ENCODE assay signal across 14 cellular contexts in genomic region chr17:31674717-31675349, GRCh38.
DNase-seq lines count a peak whose midpoint lies in the region; ATAC-seq and TF ChIP-seq lines count a peak whose summit lies in the region.
"Had no signal": no experiment of that assay in that cellular context is flagged by ENCODE, and none has a peak within 500 bp of the region (broad histone marks: within the 10 kb centered on the region; RNA-seq: fewer than 3 reads in every experiment).

No MANE protein-coding gene starts in this region.

- H3K27ac ChIP-seq in foreskin keratinocyte (peak overlapping the region; percentile 76), right cardiac atrium (ENCODE audit: low read length) (no peak overlapping the region)
- H3K27ac ChIP-seq: dorsolateral prefrontal cortex, SK-N-MC had no signal

- peaks cover 21% of the 10 kb centered on the region for H3K4me1 Mint-ChIP-seq in stimulated activated naive CD8-positive, alpha-beta T cell treated with anti-CD3 and anti-CD28 coated beads, Interleukin-15, Interleukin-2, amounts not matched to agents 100 ng/mL and 50 ng/mL, for 24 hours (ENCODE audit: low read depth)
- H3K4me1 Mint-ChIP-seq: B cell had no signal

- H3K9me3 Mint-ChIP-seq in stimulated activated naive CD8-positive, alpha-beta T cell treated with anti-CD3 and anti-CD28 coated beads, Interleukin-15, Interleukin-2, amounts not matched to agents 100 ng/mL and 50 ng/mL, for 24 hours = no peaks in the 10 kb centered on the region

- peak overlapping the region; percentile 19 for H3K27ac Mint-ChIP-seq in stimulated activated naive CD8-positive, alpha-beta T cell treated with anti-CD3 and anti-CD28 coated beads, Interleukin-15, Interleukin-2, amounts not matched to agents 100 ng/mL and 50 ng/mL, for 24 hours
- H3K27ac Mint-ChIP-seq: B cell had no signal

- no peaks in the 10 kb centered on the region for H3K9me3 ChIP-seq in right cardiac atrium (ENCODE audit: control insufficient read depth, low read length)

- TF ChIP-seq CTCF in foreskin keratinocyte (conservative IDR thresholded peaks at IDR 0.05) = no peak

- H3K27me3 Mint-ChIP-seq in stimulated activated naive CD8-positive, alpha-beta T cell treated with anti-CD3 and anti-CD28 coated beads, Interleukin-15, Interleukin-2, amounts not matched to agents 100 ng/mL and 50 ng/mL, for 24 hours = peaks cover 51% of the 10 kb centered on the region

- DNase-seq in stimulated activated naive CD8-positive, alpha-beta T cell treated with anti-CD3 and anti-CD28 coated beads, Interleukin-15, Interleukin-2, amounts not matched to agents 100 U/mL and 50 U/mL, for 24 hours = no peak
- DNase-seq in activated CD8-positive, alpha-beta memory T cell treated with anti-CD3 and anti-CD28 coated beads, Interleukin-2, amount 50 U/mL, for 48 hours = peak; percentile 39
- DNase-seq in foreskin keratinocyte = peak; percentile 91 to 96
- DNase-seq in midbrain (lab: John Stamatoyannopoulos, UW) = no peak
- no peak for DNase-seq in AML-193 (lab: John Stamatoyannopoulos, UW)
- DNase-seq in right cardiac atrium = no peak
- no peak for DNase-seq in amygdala (lab: John Stamatoyannopoulos, UW)
- DNase-seq: activated CD4-positive, alpha-beta T cell treated with anti-CD3 and anti-CD28 coated beads for 4 hours; activated naive CD4-positive, alpha-beta T cell treated with anti-CD3 and anti-CD28 coated beads, Interleukin-2, amount 50 U/mL, for 16 hours; dorsolateral prefrontal cortex; NCI-H526 had no signal

- H3K4me3 ChIP-seq in right cardiac atrium (ENCODE audit: low read length) = no peak overlapping the region
- H3K4me3 ChIP-seq: dorsolateral prefrontal cortex, SK-N-MC had no signal

- 77% methylated on average over 5 of the region's 5 CpGs for WGBS in right cardiac atrium

- H3K4me3 Mint-ChIP-seq in stimulated activated naive CD8-positive, alpha-beta T cell treated with anti-CD3 and anti-CD28 coated beads, Interleukin-15, Interleukin-2, amounts not matched to agents 100 ng/mL and 50 ng/mL, for 24 hours = no peak overlapping the region
- H3K4me3 Mint-ChIP-seq: B cell had no signal

- H3K27me3 ChIP-seq in foreskin keratinocyte (no peaks in the 10 kb centered on the region), right cardiac atrium (ENCODE audit: control insufficient read depth, insufficient read depth) (no peaks in the 10 kb centered on the region)

- ATAC-seq in stimulated activated naive CD8-positive, alpha-beta T cell treated with anti-CD3 and anti-CD28 coated beads, Interleukin-15, Interleukin-2, amounts not matched to agents 100 U/mL and 50 U/mL, for 24 hours = no peak
- ATAC-seq in foreskin keratinocyte (peak; percentile 87), right cardiac atrium (no peak)

- intact Hi-C loops in right cardiac atrium (cut with DNase I) = no loop called here

- H3K4me1 ChIP-seq in foreskin keratinocyte (peaks cover 13% of the 10 kb centered on the region), right cardiac atrium (ENCODE audit: control insufficient read depth, insufficient read depth, low read length) (no peaks in the 10 kb centered on the region)

- H3K36me3 Mint-ChIP-seq in stimulated activated naive CD8-positive, alpha-beta T cell treated with anti-CD3 and anti-CD28 coated beads, Interleukin-15, Interleukin-2, amounts not matched to agents 100 ng/mL and 50 ng/mL, for 24 hours (ENCODE audit: low read depth) = no peaks in the 10 kb centered on the region

Comparison
In these comparisons a context has a peak if more than half of its experiments do, and no peak if none do; other contexts are left out.
1. DNase-seq: peak in activated CD8-positive, alpha-beta memory T cell treated with anti-CD3 and anti-CD28 coated beads, Interleukin-2, amount 50 U/mL, for 48 hours (single experiment) and foreskin keratinocyte (2 of 2); none in stimulated activated naive CD8-positive, alpha-beta T cell treated with anti-CD3 and anti-CD28 coated beads, Interleukin-15, Interleukin-2, amounts not matched to agents 100 U/mL and 50 U/mL, for 24 hours (single experiment), midbrain (single experiment), AML-193 (0 of 2), right cardiac atrium (0 of 3) and amygdala (0 of 56).